ENCODE assay signal across 21 cellular contexts in the genomic region with DNA sequence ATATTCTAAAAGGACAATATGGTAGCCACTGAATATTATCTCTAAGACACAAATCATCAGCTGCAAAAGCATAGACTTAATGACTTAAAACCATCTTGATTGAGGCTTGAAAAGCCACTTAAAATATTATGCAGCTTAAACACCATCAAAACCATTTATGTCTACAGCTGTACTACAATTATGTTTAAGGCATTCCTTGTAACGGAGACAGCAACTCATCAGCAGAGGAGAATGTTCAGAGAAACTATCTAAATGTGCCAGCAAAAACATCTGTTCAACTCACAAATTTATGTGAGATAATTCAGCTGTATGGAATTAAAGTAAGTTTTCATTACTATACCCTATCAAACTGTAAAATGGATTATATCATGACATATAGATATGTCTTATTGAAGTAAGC.
"Had no signal": no experiment of that assay in that cellular context is flagged by ENCODE, and none has a peak within 500 bp of the region (broad histone marks: within the 10 kb centered on the region; RNA-seq: fewer than 3 reads in every experiment).

No MANE protein-coding gene starts in this region.

- H3K27me3 ChIP-seq: right lobe of liver, upper lobe of left lung had no signal

- H3K4me1 ChIP-seq: pancreas, right lobe of liver, upper lobe of left lung had no signal

- H3K27ac ChIP-seq: pancreas, right lobe of liver, thoracic aorta, upper lobe of left lung had no signal

- DNase-seq: activated CD4-positive, alpha-beta memory T cell treated with anti-CD3 and anti-CD28 coated beads, Interleukin-2, amount 10 ng/mL, durations not matched to agents 7 days and 5 days; activated CD4-positive, alpha-beta T cell treated with anti-CD3 and anti-CD28 coated beads for 4 hours; activated CD8-positive, alpha-beta memory T cell treated with anti-CD3 and anti-CD28 coated beads, Interleukin-2, amount 10 ng/mL, durations not matched to agents 7 days and 5 days; activated naive CD8-positive, alpha-beta T cell treated with anti-CD3 and anti-CD28 coated beads for 36 hours; cortex of kidney; effector CD4-positive, alpha-beta T cell; foreskin melanocyte; glutamatergic neuron; hippocampal formation; left cardiac atrium; mesenchymal stem cell; mucosa of descending colon; naive thymus-derived CD4-positive, alpha-beta T cell; pancreas; right lobe of liver; stimulated activated naive B cell treated with anti-CD40 and anti-IgM and Interleukin-4, amounts not matched to agents 10 μg/mL and 1 μg/mL and 100 μg/mL, for 72 hours; SW 1271; T-helper 2 cell; upper lobe of left lung had no signal

- H3K4me3 ChIP-seq: mucosa of descending colon, pancreas, right lobe of liver, thoracic aorta, upper lobe of left lung had no signal

- H3K9me3 ChIP-seq: mucosa of descending colon, pancreas, right lobe of liver, thoracic aorta, upper lobe of left lung had no signal

- H3K36me3 ChIP-seq: pancreas, right lobe of liver, thoracic aorta, upper lobe of left lung had no signal

- ATAC-seq: activated CD8-positive, alpha-beta memory T cell treated with anti-CD3 and anti-CD28 coated beads, Interleukin-2, amount 10 ng/mL, durations not matched to agents 7 days and 5 days; mucosa of descending colon; naive thymus-derived CD4-positive, alpha-beta T cell; pancreas; right lobe of liver; stimulated activated naive B cell treated with anti-CD40 and anti-IgM and Interleukin-4, amounts not matched to agents 10 μg/mL and 1 μg/mL and 100 μg/mL, for 72 hours; WTC11 had no signal
